In genomic region chr16:56246051-56246817, GRCh38 we compare ENCODE assay signal across 10 cellular contexts. TPM values are rescaled to one million over a fixed set of nuclear protein-coding genes. Genes with fewer than 3 reads are reported as not detected.
DNase-seq lines count a peak whose midpoint lies in the region; ATAC-seq, FAIRE-seq and TF ChIP-seq lines count a peak whose summit lies in the region.
"Had no signal": no experiment of that assay in that cellular context is flagged by ENCODE, and none has a peak within 500 bp of the region (broad histone marks: within the 10 kb centered on the region; RNA-seq: fewer than 3 reads in every experiment).

No MANE protein-coding gene starts in this region.

- no peaks in the 10 kb centered on the region for H3K4me1 Mint-ChIP-seq in activated CD8-positive, alpha-beta memory T cell treated with anti-CD3 and anti-CD28 coated beads, Interleukin-2, amount 10 ng/mL, durations not matched to agents 7 days and 5 days
- H3K4me1 Mint-ChIP-seq: activated CD4-positive, alpha-beta T cell treated with anti-CD3 and anti-CD28 coated beads, Interleukin-2, amount 10 ng/mL, durations not matched to agents 7 days and 5 days had no signal

- H3K27ac ChIP-seq in colonic mucosa: no peak overlapping the region

- H3K4me1 ChIP-seq in colonic mucosa: no peaks in the 10 kb centered on the region

- ATAC-seq in activated CD8-positive, alpha-beta memory T cell treated with anti-CD3 and anti-CD28 coated beads, Interleukin-2, amount 10 ng/mL, durations not matched to agents 7 days and 5 days: no peak

- no peak overlapping the region for H3K27ac Mint-ChIP-seq in activated CD8-positive, alpha-beta memory T cell treated with anti-CD3 and anti-CD28 coated beads, Interleukin-2, amount 10 ng/mL, durations not matched to agents 7 days and 5 days
- H3K27ac Mint-ChIP-seq: activated CD4-positive, alpha-beta T cell treated with anti-CD3 and anti-CD28 coated beads, Interleukin-2, amount 10 ng/mL, durations not matched to agents 7 days and 5 days had no signal

- H3K36me3 Mint-ChIP-seq in activated CD8-positive, alpha-beta memory T cell treated with anti-CD3 and anti-CD28 coated beads, Interleukin-2, amount 10 ng/mL, durations not matched to agents 7 days and 5 days: no peaks in the 10 kb centered on the region

- intact Hi-C loops in colonic mucosa (cut with DNase I): no loop called here

- no peaks in the 10 kb centered on the region for H3K36me3 ChIP-seq in colonic mucosa

- no peaks in the 10 kb centered on the region for H3K9me3 Mint-ChIP-seq in activated CD8-positive, alpha-beta memory T cell treated with anti-CD3 and anti-CD28 coated beads, Interleukin-2, amount 10 ng/mL, durations not matched to agents 7 days and 5 days (ENCODE audit: low read depth)
- H3K9me3 Mint-ChIP-seq: activated CD4-positive, alpha-beta T cell treated with anti-CD3 and anti-CD28 coated beads, Interleukin-2, amount 10 ng/mL, durations not matched to agents 7 days and 5 days had no signal

- no peak overlapping the region for H3K4me3 Mint-ChIP-seq in activated CD8-positive, alpha-beta memory T cell treated with anti-CD3 and anti-CD28 coated beads, Interleukin-2, amount 10 ng/mL, durations not matched to agents 7 days and 5 days
- H3K4me3 Mint-ChIP-seq: activated CD4-positive, alpha-beta T cell treated with anti-CD3 and anti-CD28 coated beads, Interleukin-2, amount 10 ng/mL, durations not matched to agents 7 days and 5 days had no signal

- no peak overlapping the region for H3K4me3 ChIP-seq in colonic mucosa

- no peaks in the 10 kb centered on the region for H3K9me3 ChIP-seq in colonic mucosa

- no peak for TF ChIP-seq CTCF in colonic mucosa (IDR thresholded peaks at IDR 0.05)

- H3K9ac ChIP-seq in colonic mucosa (ENCODE audit: low read depth in 2 of 2, low read length in 2 of 2): no peak overlapping the region

- no peaks in the 10 kb centered on the region for H3K27me3 ChIP-seq in colonic mucosa

- CTCF ChIA-PET in activated CD8-positive, alpha-beta memory T cell treated with anti-CD3 and anti-CD28 coated beads, Interleukin-2, amount 10 ng/mL, durations not matched to agents 7 days and 5 days (lab: Charles Lee): no interaction called here

- H3K27me3 Mint-ChIP-seq in activated CD8-positive, alpha-beta memory T cell treated with anti-CD3 and anti-CD28 coated beads, Interleukin-2, amount 10 ng/mL, durations not matched to agents 7 days and 5 days: no peaks in the 10 kb centered on the region

- DNase-seq in HPDE6-E6E7 (ENCODE audit: extremely low spot score): peak; percentile 89
- peak in 50 of 58 donors; percentile 28 to 89 (median 68) for DNase-seq in anterior cingulate cortex (lab: John Stamatoyannopoulos, UW)
- DNase-seq in smooth muscle cell of the brain vasculature (ENCODE audit: low read depth, low spot score): peak; percentile 13
- no peak for DNase-seq in NCI-H1092 (lab: John Stamatoyannopoulos, UW)
- no peak for DNase-seq in activated CD8-positive, alpha-beta memory T cell treated with anti-CD3 and anti-CD28 coated beads, Interleukin-2, amount 10 ng/mL, durations not matched to agents 7 days and 5 days
- no peak for DNase-seq in colonic mucosa
- no peak for DNase-seq in NCI-H2081 (lab: John Stamatoyannopoulos, UW)
- DNase-seq: activated CD4-positive, alpha-beta T cell treated with anti-CD3 and anti-CD28 coated beads, Interleukin-2, amount 10 ng/mL, durations not matched to agents 7 days and 5 days; effector CD4-positive, alpha-beta T cell had no signal

- FAIRE-seq in islet of Langerhans (lab: Jason Lieb, UNC): peak; percentile 21

RNA-seq across cellular contexts. Expression of gene GNAO1, which starts 54.9 kb away (rescaled TPM):
- total RNA-seq in activated CD8-positive, alpha-beta memory T cell treated with anti-CD3 and anti-CD28 coated beads, Interleukin-2, amount 10 ng/mL, durations not matched to agents 7 days and 5 days: 1 to 10 TPM; 1.5 to 4.3 TPM
- 10 to 100 TPM in 1 of 2 donors, 1 to 10 TPM in 1; 1.7 to 10.8 TPM for total RNA-seq in colonic mucosa

Comparison
In these comparisons a context has a peak if more than half of its experiments do, and no peak if none do; other contexts are left out.
1. DNase-seq: peak in HPDE6-E6E7 (single experiment), anterior cingulate cortex (50 of 58) and smooth muscle cell of the brain vasculature (single experiment); none in NCI-H1092 (single experiment), activated CD8-positive, alpha-beta memory T cell treated with anti-CD3 and anti-CD28 coated beads, Interleukin-2, amount 10 ng/mL, durations not matched to agents 7 days and 5 days (single experiment), colonic mucosa (single experiment) and NCI-H2081 (0 of 2).